In the genomic region with DNA sequence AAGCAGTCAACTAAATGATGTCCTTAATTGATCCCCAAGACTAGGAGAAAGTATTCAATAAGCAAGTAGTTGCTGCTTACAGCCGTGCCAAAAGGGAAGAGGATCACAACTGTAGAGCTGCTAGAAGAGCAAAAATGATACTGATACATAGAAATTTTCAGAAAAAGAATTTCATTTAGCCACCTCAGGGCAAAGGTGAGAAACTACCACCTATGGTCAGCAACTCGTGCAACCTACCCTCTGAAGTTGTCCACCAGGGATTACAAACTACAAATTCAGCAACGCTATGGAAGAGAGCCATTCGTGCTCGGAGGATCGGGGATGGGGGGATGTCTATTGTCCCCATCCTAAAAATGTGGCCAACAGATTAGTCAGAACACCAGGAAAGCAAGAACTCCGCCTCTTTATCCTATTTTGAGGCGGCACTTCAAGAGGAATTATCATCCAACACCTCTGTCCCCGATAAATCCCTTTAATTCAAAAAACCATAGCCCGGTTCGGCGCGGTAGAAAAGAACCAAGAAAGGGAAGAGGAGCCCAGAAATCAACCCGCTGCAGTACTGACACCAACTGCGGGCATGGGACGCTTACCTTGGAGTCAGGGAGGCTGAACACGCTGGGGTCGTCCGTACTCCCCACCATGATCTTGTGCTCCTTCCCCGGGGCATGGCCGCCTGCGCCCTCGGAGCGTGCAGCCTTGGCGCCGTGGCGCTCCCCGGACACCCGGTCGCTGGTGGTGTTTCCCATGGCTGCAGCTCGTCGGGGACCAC, we compare ENCODE assay signal across 8 cellular contexts. TPM values are rescaled to one million over a fixed set of nuclear protein-coding genes. Genes with fewer than 3 reads are reported as not detected.
DNase-seq lines count a peak whose midpoint lies in the region; ATAC-seq and TF ChIP-seq lines count a peak whose summit lies in the region.

No MANE protein-coding gene starts in this region.

- H3K4me3 Mint-ChIP-seq in nephron progenitor cell, result peak overlapping the region; percentile 98

- H3K4me3 ChIP-seq in BLaER1 (peak overlapping the region; percentile 93), SK-N-MC (peak overlapping the region; percentile 95), epithelial cell of esophagus (ENCODE audit: low read length) (peak overlapping the region; percentile 62)

- peaks cover 33% of the 10 kb centered on the region for H3K4me1 ChIP-seq in BLaER1

- no peak for TF ChIP-seq CTCF in epithelial cell of esophagus (IDR thresholded peaks at IDR 0.05; ENCODE audit: insufficient read depth, low read depth, low read length, missing control alignments)
- no peak for TF ChIP-seq CTCF in nephron progenitor cell (IDR thresholded peaks at IDR 0.05)

- no peaks in the 10 kb centered on the region for H4K20me1 ChIP-seq in BLaER1

- H3K27ac ChIP-seq in BLaER1 (peak overlapping the region; percentile 88), SK-N-MC (no peak overlapping the region)

- peaks cover 14% of the 10 kb centered on the region for H3K36me3 ChIP-seq in BLaER1
- H3K36me3 ChIP-seq in SK-N-MC (ENCODE audit: insufficient read depth, low read length), result peaks cover 13% of the 10 kb centered on the region

- no peak for DNase-seq in SK-N-MC (ENCODE audit: low read depth, low spot score)
- peak; percentile 20 for DNase-seq in epithelial cell of esophagus (ENCODE audit: low read depth)
- no peak for DNase-seq in nephron progenitor cell
- DNase-seq in foreskin melanocyte, result no peak

- peak; percentile 20 for ATAC-seq in GM21423 (IDR thresholded peaks at IDR 0.05; ENCODE audit: unreplicated experiment)
- no peak for ATAC-seq in esophagus mucosa
- ATAC-seq in GM21786 (IDR thresholded peaks at IDR 0.05; ENCODE audit: unreplicated experiment), result no peak

- H3K4me2 ChIP-seq in BLaER1, result peak overlapping the region; percentile 97

- H3K9ac ChIP-seq in BLaER1, result peak overlapping the region; percentile 87
- peak overlapping the region; percentile 83 for H3K9ac ChIP-seq in SK-N-MC (ENCODE audit: insufficient read length)

- peak overlapping the region; percentile 98 for H3K27ac Mint-ChIP-seq in nephron progenitor cell

- no peaks in the 10 kb centered on the region for H3K27me3 Mint-ChIP-seq in nephron progenitor cell (ENCODE audit: low read depth, poor library complexity)

- peaks cover 11% of the 10 kb centered on the region for H3K9me3 Mint-ChIP-seq in nephron progenitor cell

- peaks cover 30% of the 10 kb centered on the region for H3K36me3 Mint-ChIP-seq in nephron progenitor cell (ENCODE audit: low read depth)

- H3K9me3 ChIP-seq in BLaER1 (no peaks in the 10 kb centered on the region), SK-N-MC (ENCODE audit: low read depth, low read length) (no peaks in the 10 kb centered on the region)

- H3K4me1 Mint-ChIP-seq in nephron progenitor cell, result peaks cover 55% of the 10 kb centered on the region

- H3K27me3 ChIP-seq in BLaER1, result no peaks in the 10 kb centered on the region

RNA-seq across cellular contexts. Expression of a gene that starts 0.7 kb away (rescaled TPM):
- total RNA-seq in esophagus mucosa, result 6.5 TPM

RNA-seq across cellular contexts. Expression of a gene that starts 53.6 kb away (rescaled TPM):
- total RNA-seq in esophagus mucosa, result 0.68 TPM
